In genomic region chr4:78362310-78362709, GRCh38 we compare ENCODE assay signal across 22 cellular contexts.
"Had no signal": no experiment of that assay in that cellular context is flagged by ENCODE, and none has a peak within 500 bp of the region (broad histone marks: within the 10 kb centered on the region; RNA-seq: fewer than 3 reads in every experiment).

No MANE protein-coding gene starts in this region.

- DNase-seq: activated CD4-positive, alpha-beta memory T cell treated with anti-CD3 and anti-CD28 coated beads for 36 hours; activated CD4-positive, alpha-beta T cell treated with anti-CD3 and anti-CD28 coated beads for 4 hours; activated CD4-positive, CD25-positive, alpha-beta regulatory T cell; activated T-cell treated with anti-CD3 and anti-CD28 coated beads for 4 hours; brain microvascular endothelial cell; caudate nucleus; effector CD4-positive, alpha-beta T cell; erythroblast; foreskin fibroblast; immature natural killer cell; naive thymus-derived CD8-positive, alpha-beta T cell; nucleus accumbens; right cardiac atrium; stimulated activated CD4-positive, alpha-beta T cell treated with anti-CD3 and anti-CD28 coated beads, Interleukin-12 subunit alpha, Interleukin-12 subunit beta, amount 100 ng/mL, for 4 hours; stimulated activated naive CD8-positive, alpha-beta T cell treated with anti-CD3 and anti-CD28 coated beads, Interleukin-15, amount 100 ng/mL, for 72 hours; T1000 had no signal

- H3K27ac ChIP-seq: ascending aorta, brain microvascular endothelial cell, parathyroid adenoma, suprapubic skin, tibial nerve had no signal

- H3K4me3 ChIP-seq: ascending aorta, lung, suprapubic skin, tibial nerve had no signal

- ATAC-seq: left lobe of liver; naive thymus-derived CD8-positive, alpha-beta T cell; right cardiac atrium had no signal

- H3K27me3 ChIP-seq: ascending aorta, brain microvascular endothelial cell, suprapubic skin, tibial nerve had no signal

- H3K9me3 ChIP-seq: ascending aorta, suprapubic skin, tibial nerve had no signal

- H3K36me3 ChIP-seq: ascending aorta, brain microvascular endothelial cell, suprapubic skin, tibial nerve had no signal

- H3K4me1 ChIP-seq: ascending aorta, parathyroid adenoma, suprapubic skin, tibial nerve had no signal

- H3K9ac ChIP-seq: parathyroid adenoma had no signal
